Comparison of ENCODE assay signal across 1 cellular context in the genomic region with DNA sequence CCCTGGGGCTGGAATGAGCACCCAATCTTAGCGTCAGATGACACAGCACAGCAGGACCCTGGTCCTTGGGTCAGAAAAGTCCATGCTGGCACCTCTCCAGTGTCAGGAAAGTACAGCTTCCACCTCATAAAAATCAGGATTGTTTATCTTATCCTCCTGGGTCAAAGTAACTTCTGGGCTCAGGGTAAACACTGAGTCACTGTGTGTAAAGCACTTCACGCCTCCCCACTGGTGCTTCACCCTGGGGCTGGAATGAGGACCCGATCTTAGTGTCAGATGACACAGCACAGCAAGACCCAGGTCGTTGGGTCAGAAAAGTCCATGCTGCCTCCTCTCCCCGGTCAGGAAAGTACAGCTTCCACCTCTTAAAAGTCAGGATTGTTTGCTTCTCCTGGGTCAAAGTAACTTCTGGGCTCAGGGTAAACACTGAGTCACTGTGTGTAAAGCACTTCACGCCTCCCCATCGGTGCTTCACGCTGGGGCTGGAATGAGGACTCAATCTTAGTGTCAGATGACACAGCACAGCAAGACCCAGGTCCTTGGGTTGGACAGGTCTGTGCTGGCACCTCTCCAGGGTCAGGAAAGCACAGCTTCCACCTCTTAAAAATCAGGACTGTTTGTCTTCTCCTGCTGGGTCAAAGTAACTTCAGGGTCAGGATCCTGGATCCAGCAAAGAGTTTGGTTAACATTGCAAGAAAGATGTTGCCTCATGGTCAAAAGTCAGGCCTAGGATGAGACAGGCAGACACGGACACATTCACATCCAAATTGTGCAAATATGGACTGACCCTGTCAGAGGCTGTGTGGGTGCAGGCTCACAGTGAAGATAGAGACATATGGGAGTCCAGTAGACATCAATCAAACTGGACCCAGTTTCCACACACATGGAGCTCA.
TF ChIP-seq lines count a peak whose summit lies in the region.

No MANE protein-coding gene starts in this region.

TF ChIP-seq in HepG2, 621 proteins besides CTCF, POLR2A, EP300 and RAD21 (continued from another document and continues in another):
- TF ChIP-seq, protein P1, sequence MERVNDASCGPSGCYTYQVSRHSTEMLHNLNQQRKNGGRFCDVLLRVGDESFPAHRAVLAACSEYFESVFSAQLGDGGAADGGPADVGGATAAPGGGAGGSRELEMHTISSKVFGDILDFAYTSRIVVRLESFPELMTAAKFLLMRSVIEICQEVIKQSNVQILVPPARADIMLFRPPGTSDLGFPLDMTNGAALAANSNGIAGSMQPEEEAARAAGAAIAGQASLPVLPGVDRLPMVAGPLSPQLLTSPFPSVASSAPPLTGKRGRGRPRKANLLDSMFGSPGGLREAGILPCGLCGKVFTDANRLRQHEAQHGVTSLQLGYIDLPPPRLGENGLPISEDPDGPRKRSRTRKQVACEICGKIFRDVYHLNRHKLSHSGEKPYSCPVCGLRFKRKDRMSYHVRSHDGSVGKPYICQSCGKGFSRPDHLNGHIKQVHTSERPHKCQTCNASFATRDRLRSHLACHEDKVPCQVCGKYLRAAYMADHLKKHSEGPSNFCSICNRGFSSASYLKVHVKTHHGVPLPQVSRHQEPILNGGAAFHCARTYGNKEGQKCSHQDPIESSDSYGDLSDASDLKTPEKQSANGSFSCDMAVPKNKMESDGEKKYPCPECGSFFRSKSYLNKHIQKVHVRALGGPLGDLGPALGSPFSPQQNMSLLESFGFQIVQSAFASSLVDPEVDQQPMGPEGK (CRISPR knock-in tag; IDR thresholded peaks at IDR 0.05) = peak; percentile 68; the same call in 1 of the 2 replicates
- TF ChIP-seq NCOR1 (IDR thresholded peaks at IDR 0.05; ENCODE audit: borderline replicate concordance, low read length) (0 out of 2 replicates have a peak, but pooled peaks have one; percentile 57), ZNF775 (CRISPR knock-in tag; IDR thresholded peaks at IDR 0.05; ENCODE audit: borderline replicate concordance) (0 out of 2 replicates have a peak, but pooled peaks have one; percentile 63), ZNF616 (CRISPR knock-in tag; IDR thresholded peaks at IDR 0.05; ENCODE audit: low read depth) (no peak), SRSF4 (IDR thresholded peaks at IDR 0.05; ENCODE audit: low read depth, low read length, poor library complexity, severe bottlenecking) (no peak), MEF2D (CRISPR knock-in tag; IDR thresholded peaks at IDR 0.05) (peak; percentile 91), SMYD3 (CRISPR knock-in tag; IDR thresholded peaks at IDR 0.05) (peak; percentile 75; the same call in 1 of the 2 replicates), ZNF703 (CRISPR knock-in tag; IDR thresholded peaks at IDR 0.05; ENCODE audit: borderline replicate concordance) (peak; percentile 94), BORCS8-MEF2B (CRISPR knock-in tag; IDR thresholded peaks at IDR 0.05) (no peak), PHF21A (CRISPR knock-in tag; IDR thresholded peaks at IDR 0.05) (peak; percentile 88), MTF1 (CRISPR knock-in tag; IDR thresholded peaks at IDR 0.05) (no peak), ZNF317 (CRISPR knock-in tag; IDR thresholded peaks at IDR 0.05) (0 out of 2 replicates have a peak, but pooled peaks have one; percentile 52), FOXA1 (IDR thresholded peaks at IDR 0.05) (peak; percentile 82), FOXA1 (CRISPR knock-in tag; IDR thresholded peaks at IDR 0.05) (peak; percentile 95), RXRB (CRISPR knock-in tag; IDR thresholded peaks at IDR 0.05; ENCODE audit: borderline replicate concordance) (peak; percentile 91), KLF15 (CRISPR knock-in tag; IDR thresholded peaks at IDR 0.05; ENCODE audit: borderline replicate concordance) (no peak), HIVEP1 (CRISPR knock-in tag; IDR thresholded peaks at IDR 0.05) (peak; percentile 67; the same call in 1 of the 2 replicates), ZNF337 (CRISPR knock-in tag; IDR thresholded peaks at IDR 0.05; ENCODE audit: borderline replicate concordance, low read depth) (no peak), ZNF615 (CRISPR knock-in tag; IDR thresholded peaks at IDR 0.05; ENCODE audit: borderline replicate concordance) (0 out of 2 replicates have a peak, but pooled peaks have one; percentile 43), RFX5 (IDR thresholded peaks at IDR 0.05; ENCODE audit: low read depth, low read length) (no peak), SP2 (CRISPR knock-in tag; IDR thresholded peaks at IDR 0.05) (peak; percentile 40; the same call in 1 of the 2 replicates), RBAK (CRISPR knock-in tag; IDR thresholded peaks at IDR 0.05) (no peak), PHF5A (CRISPR knock-in tag; IDR thresholded peaks at IDR 0.05; ENCODE audit: low read depth, unreplicated experiment) (peak; percentile 58), TCF7 (IDR thresholded peaks at IDR 0.05; ENCODE audit: low read depth) (peak; percentile 85), HCFC1 (IDR thresholded peaks at IDR 0.05; ENCODE audit: low read depth, low read length) (no peak)
- TF ChIP-seq, protein P2, sequence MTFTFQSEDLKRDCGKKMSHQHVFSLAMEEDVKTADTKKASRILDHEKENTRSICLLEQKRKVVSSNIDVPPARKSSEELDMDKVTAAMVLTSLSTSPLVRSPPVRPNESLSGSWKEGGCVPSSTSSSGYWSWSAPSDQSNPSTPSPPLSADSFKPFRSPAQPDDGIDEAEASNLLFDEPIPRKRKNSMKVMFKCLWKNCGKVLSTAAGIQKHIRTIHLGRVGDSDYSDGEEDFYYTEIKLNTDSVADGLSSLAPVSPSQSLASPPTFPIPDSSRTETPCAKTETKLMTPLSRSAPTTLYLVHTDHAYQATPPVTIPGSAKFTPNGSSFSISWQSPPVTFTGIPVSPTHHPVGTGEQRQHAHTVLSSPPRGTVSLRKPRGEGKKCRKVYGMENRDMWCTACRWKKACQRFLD (CRISPR knock-in tag; IDR thresholded peaks at IDR 0.05; ENCODE audit: borderline replicate concordance) = no peak
- TF ChIP-seq, protein P3, sequence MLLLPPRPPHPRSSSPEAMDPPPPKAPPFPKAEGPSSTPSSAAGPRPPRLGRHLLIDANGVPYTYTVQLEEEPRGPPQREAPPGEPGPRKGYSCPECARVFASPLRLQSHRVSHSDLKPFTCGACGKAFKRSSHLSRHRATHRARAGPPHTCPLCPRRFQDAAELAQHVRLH (CRISPR knock-in tag; IDR thresholded peaks at IDR 0.05; ENCODE audit: borderline replicate concordance, low read depth) = peak; percentile 65; the same call in 1 of the 2 replicates
- TF ChIP-seq, protein P4, sequence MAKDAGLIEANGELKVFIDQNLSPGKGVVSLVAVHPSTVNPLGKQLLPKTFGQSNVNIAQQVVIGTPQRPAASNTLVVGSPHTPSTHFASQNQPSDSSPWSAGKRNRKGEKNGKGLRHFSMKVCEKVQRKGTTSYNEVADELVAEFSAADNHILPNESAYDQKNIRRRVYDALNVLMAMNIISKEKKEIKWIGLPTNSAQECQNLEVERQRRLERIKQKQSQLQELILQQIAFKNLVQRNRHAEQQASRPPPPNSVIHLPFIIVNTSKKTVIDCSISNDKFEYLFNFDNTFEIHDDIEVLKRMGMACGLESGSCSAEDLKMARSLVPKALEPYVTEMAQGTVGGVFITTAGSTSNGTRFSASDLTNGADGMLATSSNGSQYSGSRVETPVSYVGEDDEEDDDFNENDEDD (CRISPR knock-in tag; IDR thresholded peaks at IDR 0.05; ENCODE audit: borderline replicate concordance) = 0 out of 2 replicates have a peak, but pooled peaks have one; percentile 19
- TF ChIP-seq, protein P5, sequence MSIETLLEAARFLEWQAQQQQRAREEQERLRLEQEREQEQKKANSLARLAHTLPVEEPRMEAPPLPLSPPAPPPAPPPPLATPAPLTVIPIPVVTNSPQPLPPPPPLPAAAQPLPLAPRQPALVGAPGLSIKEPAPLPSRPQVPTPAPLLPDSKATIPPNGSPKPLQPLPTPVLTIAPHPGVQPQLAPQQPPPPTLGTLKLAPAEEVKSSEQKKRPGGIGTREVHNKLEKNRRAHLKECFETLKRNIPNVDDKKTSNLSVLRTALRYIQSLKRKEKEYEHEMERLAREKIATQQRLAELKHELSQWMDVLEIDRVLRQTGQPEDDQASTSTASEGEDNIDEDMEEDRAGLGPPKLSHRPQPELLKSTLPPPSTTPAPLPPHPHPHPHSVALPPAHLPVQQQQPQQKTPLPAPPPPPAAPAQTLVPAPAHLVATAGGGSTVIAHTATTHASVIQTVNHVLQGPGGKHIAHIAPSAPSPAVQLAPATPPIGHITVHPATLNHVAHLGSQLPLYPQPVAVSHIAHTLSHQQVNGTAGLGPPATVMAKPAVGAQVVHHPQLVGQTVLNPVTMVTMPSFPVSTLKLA (IDR thresholded peaks at IDR 0.05) = 0 out of 2 replicates have a peak, but pooled peaks have one; percentile 14
- TF ChIP-seq, protein P6, sequence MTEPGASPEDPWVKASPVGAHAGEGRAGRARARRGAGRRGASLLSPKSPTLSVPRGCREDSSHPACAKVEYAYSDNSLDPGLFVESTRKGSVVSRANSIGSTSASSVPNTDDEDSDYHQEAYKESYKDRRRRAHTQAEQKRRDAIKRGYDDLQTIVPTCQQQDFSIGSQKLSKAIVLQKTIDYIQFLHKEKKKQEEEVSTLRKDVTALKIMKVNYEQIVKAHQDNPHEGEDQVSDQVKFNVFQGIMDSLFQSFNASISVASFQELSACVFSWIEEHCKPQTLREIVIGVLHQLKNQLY (CRISPR knock-in tag; IDR thresholded peaks at IDR 0.05) = peak; percentile 39; the same call in 1 of the 2 replicates
- TF ChIP-seq, protein P7, sequence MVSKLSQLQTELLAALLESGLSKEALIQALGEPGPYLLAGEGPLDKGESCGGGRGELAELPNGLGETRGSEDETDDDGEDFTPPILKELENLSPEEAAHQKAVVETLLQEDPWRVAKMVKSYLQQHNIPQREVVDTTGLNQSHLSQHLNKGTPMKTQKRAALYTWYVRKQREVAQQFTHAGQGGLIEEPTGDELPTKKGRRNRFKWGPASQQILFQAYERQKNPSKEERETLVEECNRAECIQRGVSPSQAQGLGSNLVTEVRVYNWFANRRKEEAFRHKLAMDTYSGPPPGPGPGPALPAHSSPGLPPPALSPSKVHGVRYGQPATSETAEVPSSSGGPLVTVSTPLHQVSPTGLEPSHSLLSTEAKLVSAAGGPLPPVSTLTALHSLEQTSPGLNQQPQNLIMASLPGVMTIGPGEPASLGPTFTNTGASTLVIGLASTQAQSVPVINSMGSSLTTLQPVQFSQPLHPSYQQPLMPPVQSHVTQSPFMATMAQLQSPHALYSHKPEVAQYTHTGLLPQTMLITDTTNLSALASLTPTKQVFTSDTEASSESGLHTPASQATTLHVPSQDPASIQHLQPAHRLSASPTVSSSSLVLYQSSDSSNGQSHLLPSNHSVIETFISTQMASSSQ (IDR thresholded peaks at IDR 0.05; ENCODE audit: low read depth) = 0 out of 2 replicates have a peak, but pooled peaks have one; percentile 38
- TF ChIP-seq, protein P7 (CRISPR knock-in tag; IDR thresholded peaks at IDR 0.05; ENCODE audit: borderline replicate concordance) = peak; percentile 57; the same call in 1 of the 2 replicates
- TF ChIP-seq, protein P8, sequence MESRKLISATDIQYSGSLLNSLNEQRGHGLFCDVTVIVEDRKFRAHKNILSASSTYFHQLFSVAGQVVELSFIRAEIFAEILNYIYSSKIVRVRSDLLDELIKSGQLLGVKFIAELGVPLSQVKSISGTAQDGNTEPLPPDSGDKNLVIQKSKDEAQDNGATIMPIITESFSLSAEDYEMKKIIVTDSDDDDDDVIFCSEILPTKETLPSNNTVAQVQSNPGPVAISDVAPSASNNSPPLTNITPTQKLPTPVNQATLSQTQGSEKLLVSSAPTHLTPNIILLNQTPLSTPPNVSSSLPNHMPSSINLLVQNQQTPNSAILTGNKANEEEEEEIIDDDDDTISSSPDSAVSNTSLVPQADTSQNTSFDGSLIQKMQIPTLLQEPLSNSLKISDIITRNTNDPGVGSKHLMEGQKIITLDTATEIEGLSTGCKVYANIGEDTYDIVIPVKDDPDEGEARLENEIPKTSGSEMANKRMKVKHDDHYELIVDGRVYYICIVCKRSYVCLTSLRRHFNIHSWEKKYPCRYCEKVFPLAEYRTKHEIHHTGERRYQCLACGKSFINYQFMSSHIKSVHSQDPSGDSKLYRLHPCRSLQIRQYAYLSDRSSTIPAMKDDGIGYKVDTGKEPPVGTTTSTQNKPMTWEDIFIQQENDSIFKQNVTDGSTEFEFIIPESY (CRISPR knock-in tag; IDR thresholded peaks at IDR 0.05) = no peak
- TF ChIP-seq, protein P9, sequence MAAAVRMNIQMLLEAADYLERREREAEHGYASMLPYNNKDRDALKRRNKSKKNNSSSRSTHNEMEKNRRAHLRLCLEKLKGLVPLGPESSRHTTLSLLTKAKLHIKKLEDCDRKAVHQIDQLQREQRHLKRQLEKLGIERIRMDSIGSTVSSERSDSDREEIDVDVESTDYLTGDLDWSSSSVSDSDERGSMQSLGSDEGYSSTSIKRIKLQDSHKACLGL (CRISPR knock-in tag; IDR thresholded peaks at IDR 0.05) = no peak
- TF ChIP-seq, protein P10, sequence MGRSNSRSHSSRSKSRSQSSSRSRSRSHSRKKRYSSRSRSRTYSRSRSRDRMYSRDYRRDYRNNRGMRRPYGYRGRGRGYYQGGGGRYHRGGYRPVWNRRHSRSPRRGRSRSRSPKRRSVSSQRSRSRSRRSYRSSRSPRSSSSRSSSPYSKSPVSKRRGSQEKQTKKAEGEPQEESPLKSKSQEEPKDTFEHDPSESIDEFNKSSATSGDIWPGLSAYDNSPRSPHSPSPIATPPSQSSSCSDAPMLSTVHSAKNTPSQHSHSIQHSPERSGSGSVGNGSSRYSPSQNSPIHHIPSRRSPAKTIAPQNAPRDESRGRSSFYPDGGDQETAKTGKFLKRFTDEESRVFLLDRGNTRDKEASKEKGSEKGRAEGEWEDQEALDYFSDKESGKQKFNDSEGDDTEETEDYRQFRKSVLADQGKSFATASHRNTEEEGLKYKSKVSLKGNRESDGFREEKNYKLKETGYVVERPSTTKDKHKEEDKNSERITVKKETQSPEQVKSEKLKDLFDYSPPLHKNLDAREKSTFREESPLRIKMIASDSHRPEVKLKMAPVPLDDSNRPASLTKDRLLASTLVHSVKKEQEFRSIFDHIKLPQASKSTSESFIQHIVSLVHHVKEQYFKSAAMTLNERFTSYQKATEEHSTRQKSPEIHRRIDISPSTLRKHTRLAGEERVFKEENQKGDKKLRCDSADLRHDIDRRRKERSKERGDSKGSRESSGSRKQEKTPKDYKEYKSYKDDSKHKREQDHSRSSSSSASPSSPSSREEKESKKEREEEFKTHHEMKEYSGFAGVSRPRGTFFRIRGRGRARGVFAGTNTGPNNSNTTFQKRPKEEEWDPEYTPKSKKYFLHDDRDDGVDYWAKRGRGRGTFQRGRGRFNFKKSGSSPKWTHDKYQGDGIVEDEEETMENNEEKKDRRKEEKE (IDR thresholded peaks at IDR 0.05) = no peak
